Comparison of ENCODE assay signal across 9 cellular contexts in the genomic region with DNA sequence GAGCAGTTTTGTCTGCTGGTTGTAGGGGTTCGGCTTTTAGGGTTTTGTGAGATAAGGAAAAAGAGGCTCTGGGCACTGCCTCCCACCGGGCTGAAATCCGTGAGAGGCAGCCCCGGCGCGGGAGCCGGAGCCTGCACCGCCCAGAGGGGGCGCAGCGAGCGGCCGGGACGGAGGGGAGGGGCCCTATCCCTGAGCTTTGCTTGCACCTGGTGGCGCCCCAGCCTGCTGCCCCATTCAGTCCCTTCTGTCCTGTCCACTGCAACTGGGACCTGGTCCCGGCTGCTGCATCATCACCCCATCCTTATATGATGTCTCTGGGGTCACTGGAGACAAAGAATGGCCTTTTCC. TPM values are rescaled to one million over a fixed set of nuclear protein-coding genes. Genes with fewer than 3 reads are reported as not detected.
DNase-seq lines count a peak whose midpoint lies in the region; ATAC-seq and TF ChIP-seq lines count a peak whose summit lies in the region.
"Had no signal": no experiment of that assay in that cellular context is flagged by ENCODE, and none has a peak within 500 bp of the region (broad histone marks: within the 10 kb centered on the region; RNA-seq: fewer than 3 reads in every experiment).

No MANE protein-coding gene starts in this region.

- intact Hi-C loops in activated CD4-positive, alpha-beta T cell treated with anti-CD3 and anti-CD28 coated beads for 36 hours (cut with DNase I, micrococcal nuclease): loop anchor here (1.0 to 10.0 kb wide), 4 partner anchors 152 to 204 kb away; no protein-coding TSS in a partner anchor
- intact Hi-C loops in upper lobe of right lung (cut with DNase I) (no loop called here), gastrocnemius medialis (cut with DNase I; ENCODE audit: low total_unique reads) (no loop called here), mammary epithelial cell (cut with micrococcal nuclease) (loop anchor here (1.0 to 10.0 kb wide), 5 partner anchors 92 to 436 kb away; no protein-coding TSS in a partner anchor)

- H3K36me3 Mint-ChIP-seq in activated CD4-positive, alpha-beta T cell treated with anti-CD3 and anti-CD28 coated beads for 36 hours (ENCODE audit: low read depth): no peaks in the 10 kb centered on the region

- no peak overlapping the region for H3K27ac Mint-ChIP-seq in activated CD4-positive, alpha-beta T cell treated with anti-CD3 and anti-CD28 coated beads for 36 hours

- no peaks in the 10 kb centered on the region for H3K9me3 Mint-ChIP-seq in activated CD4-positive, alpha-beta T cell treated with anti-CD3 and anti-CD28 coated beads for 36 hours (ENCODE audit: low read depth)

- WGBS in iPS DF 6.9 (ENCODE audit: insufficient coverage, insufficient read length): no CpG with 5 or more reads among the region's 15 CpGs
- whole genome bisulfite sequencing in mammary epithelial cell (ENCODE audit: low coverage, missing lambda C conversion rate): 31% methylated on average over 7 of the region's 15 CpGs

- BruUV-seq in mammary epithelial cell (replicated peaks; lab: Mats Ljungman, UMichigan): no TSS peak

- no peaks in the 10 kb centered on the region for H3K36me3 ChIP-seq in iPS DF 6.9 (ENCODE audit: control insufficient read depth, insufficient read depth, low read length)
- H3K36me3 ChIP-seq in upper lobe of right lung: no peaks in the 10 kb centered on the region
- no peaks in the 10 kb centered on the region for H3K36me3 ChIP-seq in gastrocnemius medialis
- no peaks in the 10 kb centered on the region for H3K36me3 ChIP-seq in mammary epithelial cell (ENCODE audit: insufficient read depth, low read length)

- POLR2A ChIA-PET in activated CD4-positive, alpha-beta T cell treated with anti-CD3 and anti-CD28 coated beads for 36 hours (lab: Charles Lee): no interaction called here

- DNase-seq in activated CD4-positive, alpha-beta T cell treated with anti-CD3 and anti-CD28 coated beads for 36 hours: peak; percentile 9
- no peak for DNase-seq in activated CD4-positive, alpha-beta T cell treated with anti-CD3 and anti-CD28 coated beads, Interleukin-2, amount 50 U/mL, for 1 hour
- DNase-seq in SK-MEL-5 (ENCODE audit: low read depth, low spot score): peak; percentile 20
- DNase-seq in iPS DF 6.9 (ENCODE audit: low read depth, low spot score): no peak
- no peak for DNase-seq in upper lobe of right lung
- DNase-seq in gastrocnemius medialis: no peak
- no peak for DNase-seq in mammary epithelial cell
- DNase-seq in NCI-H2029 treated with DMSO at 0.1 percent for 48 hours (lab: John Stamatoyannopoulos, UW): no peak

- H3K4me1 ChIP-seq in iPS DF 6.9 (ENCODE audit: control insufficient read depth, insufficient read depth, low read length): peaks cover 4% of the 10 kb centered on the region; the same call in 1 of the 2 replicates
- H3K4me1 ChIP-seq in upper lobe of right lung: peaks cover 11% of the 10 kb centered on the region
- peaks cover 8 to 9% of the 10 kb centered on the region in 2 donors for H3K4me1 ChIP-seq in gastrocnemius medialis
- no peaks in the 10 kb centered on the region for H3K4me1 ChIP-seq in mammary epithelial cell (ENCODE audit: insufficient read depth, low read length)

- no peak for TF ChIP-seq CTCF in upper lobe of right lung (IDR thresholded peaks at IDR 0.05)
- no peak for TF ChIP-seq CTCF in gastrocnemius medialis (IDR thresholded peaks at IDR 0.05 in 4 of 5, conservative IDR thresholded peaks at IDR 0.05 in 1 of 5)
- TF ChIP-seq CTCF in mammary epithelial cell (conservative IDR thresholded peaks at IDR 0.05 in 1 of 2, IDR thresholded peaks at IDR 0.05 in 1 of 2; ENCODE audit: extremely low read depth in 1 of 2, insufficient read depth in 1 of 2, low read depth in 1 of 2, low read length in 2 of 2): peak in 1 of 2 donors; percentile 5

- CTCF ChIA-PET in activated CD4-positive, alpha-beta T cell treated with anti-CD3 and anti-CD28 coated beads for 36 hours (lab: Charles Lee): no interaction called here
- CTCF ChIA-PET in mammary epithelial cell (lab: Charles Lee; ENCODE audit: low non-redundant PET): no interaction called here

- H3K27ac ChIP-seq in iPS DF 6.9 (ENCODE audit: low read length): no peak overlapping the region
- H3K27ac ChIP-seq in upper lobe of right lung: no peak overlapping the region
- no peak overlapping the region for H3K27ac ChIP-seq in gastrocnemius medialis
- H3K27ac ChIP-seq in mammary epithelial cell (ENCODE audit: insufficient read depth, low read depth, low read length): no peak overlapping the region
- H3K27ac ChIP-seq: body of pancreas had no signal

- H3K4me3 Mint-ChIP-seq in activated CD4-positive, alpha-beta T cell treated with anti-CD3 and anti-CD28 coated beads for 36 hours: no peak overlapping the region

- peaks cover 58% of the 10 kb centered on the region for H3K27me3 Mint-ChIP-seq in activated CD4-positive, alpha-beta T cell treated with anti-CD3 and anti-CD28 coated beads for 36 hours

- H3K9me3 ChIP-seq in iPS DF 6.9 (ENCODE audit: control insufficient read depth, insufficient read depth, low read length) (no peaks in the 10 kb centered on the region), upper lobe of right lung (no peaks in the 10 kb centered on the region), gastrocnemius medialis (no peaks in the 10 kb centered on the region), mammary epithelial cell (replicated peaks; ENCODE audit: insufficient read depth, low read length) (no peaks in the 10 kb centered on the region)
- H3K9me3 ChIP-seq: body of pancreas had no signal

- ATAC-seq in activated CD4-positive, alpha-beta T cell treated with anti-CD3 and anti-CD28 coated beads for 36 hours: no peak
- ATAC-seq in upper lobe of right lung: peak; percentile 24
- no peak for ATAC-seq in gastrocnemius medialis

- dilution Hi-C loops in mammary epithelial cell (cut with HindIII; ENCODE audit: low sequenced_read_pairs): no loop called here

- H3K79me2 ChIP-seq in mammary epithelial cell (ENCODE audit: insufficient read depth, low read length): no peaks in the 10 kb centered on the region

- H3K4me2 ChIP-seq in mammary epithelial cell (ENCODE audit: insufficient read depth, low read depth, low read length): no peak overlapping the region

- TF ChIP-seq POLR2A in gastrocnemius medialis (IDR thresholded peaks at IDR 0.05): no peak

- peak overlapping the region; percentile 41; the same call in 1 of the 2 replicates for H3K4me3 ChIP-seq in iPS DF 6.9 (ENCODE audit: low read length)
- H3K4me3 ChIP-seq in upper lobe of right lung: no peak overlapping the region
- H3K4me3 ChIP-seq in gastrocnemius medialis: no peak overlapping the region
- H3K4me3 ChIP-seq in mammary epithelial cell (replicated peaks in 1 of 3; ENCODE audit: insufficient read depth in 1 of 3, low read depth in 2 of 3, low read length in 3 of 3): no peak overlapping the region
- H3K4me3 ChIP-seq: body of pancreas had no signal

- no peaks in the 10 kb centered on the region for H4K20me1 ChIP-seq in mammary epithelial cell (ENCODE audit: insufficient read depth, low read length)

- in situ Hi-C loops in SK-MEL-5 (cut with HindIII; ENCODE audit: low pct_unique_long_range_greater_than_20kb, low sequenced_read_pairs) (no loop called here), gastrocnemius medialis (cut with MboI; ENCODE audit: low sequenced_read_pairs in 4 of 4) (no loop called here), mammary epithelial cell (cut with MboI; ENCODE audit: low sequenced_read_pairs in 2 of 2) (no loop called here)

- H3K27me3 ChIP-seq in iPS DF 6.9 (ENCODE audit: control insufficient read depth, insufficient read depth, low read length): peaks cover 9% of the 10 kb centered on the region; the same call in 1 of the 2 replicates
- peaks cover 67% of the 10 kb centered on the region for H3K27me3 ChIP-seq in upper lobe of right lung
- peaks cover 35 to 54% (median 39%) of the 10 kb centered on the region in 3 donors for H3K27me3 ChIP-seq in gastrocnemius medialis
- peaks cover 20% of the 10 kb centered on the region for H3K27me3 ChIP-seq in mammary epithelial cell (ENCODE audit: insufficient read depth, low read length)

- peaks cover 2% of the 10 kb centered on the region for H3K4me1 Mint-ChIP-seq in activated CD4-positive, alpha-beta T cell treated with anti-CD3 and anti-CD28 coated beads for 36 hours

- H2AFZ ChIP-seq in mammary epithelial cell (ENCODE audit: low read depth, low read length): no peak overlapping the region

- H3K9ac ChIP-seq in mammary epithelial cell (ENCODE audit: insufficient read depth, low read length): no peak overlapping the region

RNA-seq across cellular contexts. Expression of a gene that starts 0.5 kb away (rescaled TPM):
- not detected for total RNA-seq in activated CD4-positive, alpha-beta T cell treated with anti-CD3 and anti-CD28 coated beads for 36 hours
- total RNA-seq in SK-MEL-5 (2014; rRNA removed; shearing (Covaris generic)): not detected in 2 replicates
- polyA plus RNA-seq in SK-MEL-5 (2015; cell fraction: cytosol; rRNA removed): not detected in 2 replicates
- polyA plus RNA-seq in SK-MEL-5 (2015; cell fraction: nucleus; rRNA removed): not detected in 2 replicates
- total RNA-seq in upper lobe of right lung: 0.06 TPM
- not detected for total RNA-seq in gastrocnemius medialis
- total RNA-seq in mammary epithelial cell: not detected
- 0.01 TPM for polyA plus RNA-seq in mammary epithelial cell
- polyA minus RNA-seq in mammary epithelial cell: not detected

Comparison
In these comparisons a context has a peak if more than half of its experiments do, and no peak if none do; other contexts are left out.
1. DNase-seq: peak in activated CD4-positive, alpha-beta T cell treated with anti-CD3 and anti-CD28 coated beads for 36 hours (single experiment) and SK-MEL-5 (single experiment); none in activated CD4-positive, alpha-beta T cell treated with anti-CD3 and anti-CD28 coated beads, Interleukin-2, amount 50 U/mL, for 1 hour (single experiment), iPS DF 6.9 (single experiment), upper lobe of right lung (single experiment), gastrocnemius medialis (0 of 2), mammary epithelial cell (single experiment) and NCI-H2029 treated with DMSO at 0.1 percent for 48 hours (single experiment).
2. intact Hi-C loops: an anchor here in activated CD4-positive, alpha-beta T cell treated with anti-CD3 and anti-CD28 coated beads for 36 hours (1.0 to 10.0 kb wide) and mammary epithelial cell (1.0 to 10.0 kb wide); none called in upper lobe of right lung and gastrocnemius medialis.